8 cellular contexts compared by ENCODE assay signal in genomic region chr1:15616704-15617172, GRCh38. TPM values are rescaled to one million over a fixed set of nuclear protein-coding genes. Genes with fewer than 3 reads are reported as not detected.
DNase-seq lines count a peak whose midpoint lies in the region; ATAC-seq and TF ChIP-seq lines count a peak whose summit lies in the region.

No MANE protein-coding gene starts in this region.

- ATAC-seq in HG03439 (IDR thresholded peaks at IDR 0.05; ENCODE audit: unreplicated experiment) = peak; percentile 5

- H3K4me3 Mint-ChIP-seq in activated CD4-positive, alpha-beta T cell treated with anti-CD3 and anti-CD28 coated beads, Interleukin-2, amount 10 ng/mL, durations not matched to agents 24 days and 14 days = peak overlapping the region; percentile 90
- H3K4me3 Mint-ChIP-seq in activated naive CD8-positive, alpha-beta T cell treated with anti-CD3 and anti-CD28 coated beads for 36 hours = peak overlapping the region; percentile 92

- H3K36me3 Mint-ChIP-seq in activated CD4-positive, alpha-beta T cell treated with anti-CD3 and anti-CD28 coated beads, Interleukin-2, amount 10 ng/mL, durations not matched to agents 24 days and 14 days (ENCODE audit: low read depth) = peaks cover 12% of the 10 kb centered on the region
- H3K36me3 Mint-ChIP-seq in activated naive CD8-positive, alpha-beta T cell treated with anti-CD3 and anti-CD28 coated beads for 36 hours = peaks cover 15% of the 10 kb centered on the region

- DNase-seq in activated CD4-positive, alpha-beta T cell treated with anti-CD3 and anti-CD28 coated beads, Interleukin-2, amount 10 ng/mL, durations not matched to agents 24 days and 14 days = no peak
- DNase-seq in activated CD4-positive, alpha-beta T cell treated with anti-CD3 and anti-CD28 coated beads for 1 hour = no peak
- peak; percentile 27 for DNase-seq in activated naive CD8-positive, alpha-beta T cell treated with anti-CD3 and anti-CD28 coated beads for 36 hours
- DNase-seq in spleen (no peak), NCI-H1694 (lab: John Stamatoyannopoulos, UW) (no peak), RPMI8226 (no peak)

- H3K9me3 Mint-ChIP-seq in activated CD4-positive, alpha-beta T cell treated with anti-CD3 and anti-CD28 coated beads, Interleukin-2, amount 10 ng/mL, durations not matched to agents 24 days and 14 days = no peaks in the 10 kb centered on the region
- no peaks in the 10 kb centered on the region for H3K9me3 Mint-ChIP-seq in activated naive CD8-positive, alpha-beta T cell treated with anti-CD3 and anti-CD28 coated beads for 36 hours

- peak overlapping the region; percentile 94 for H3K27ac Mint-ChIP-seq in activated CD4-positive, alpha-beta T cell treated with anti-CD3 and anti-CD28 coated beads, Interleukin-2, amount 10 ng/mL, durations not matched to agents 24 days and 14 days
- H3K27ac Mint-ChIP-seq in activated naive CD8-positive, alpha-beta T cell treated with anti-CD3 and anti-CD28 coated beads for 36 hours = peak overlapping the region; percentile 87

- TF ChIP-seq CTCF in spleen (IDR thresholded peaks at IDR 0.05 in 8 of 11, conservative IDR thresholded peaks at IDR 0.05 in 3 of 11) = no peak

- H3K27ac ChIP-seq in iPS-18a (ENCODE audit: low read length) (no peak overlapping the region), spleen (peak overlapping the region; percentile 89 to 97 (median 95))

- intact Hi-C loops in activated CD4-positive, alpha-beta T cell treated with anti-CD3 and anti-CD28 coated beads, Interleukin-2, amount 10 ng/mL, durations not matched to agents 24 days and 14 days (cut with micrococcal nuclease) = loop anchor here (1.0 to 5.0 kb wide), 7 partner anchors 13 to 369 kb away; partner anchors contain the start of genes AGMAT, DNAJC16, FHAD1 and PLEKHM2
- intact Hi-C loops in spleen (cut with DNase I; ENCODE audit: low total_unique reads) = loop anchor here (10.0 kb wide), 1 partner anchor 92 kb away; the partner anchor contains the start of genes CASP9 and DNAJC16

- no peak for TF ChIP-seq POLR2A in spleen (IDR thresholded peaks at IDR 0.05)

- no peak overlapping the region for H3K9ac ChIP-seq in iPS-18a (ENCODE audit: low read length)

- no peaks in the 10 kb centered on the region for H3K9me3 ChIP-seq in iPS-18a (ENCODE audit: control insufficient read depth, low read depth, low read length)
- H3K9me3 ChIP-seq in spleen = no peaks in the 10 kb centered on the region

- peaks cover 31% of the 10 kb centered on the region for H3K4me1 Mint-ChIP-seq in activated CD4-positive, alpha-beta T cell treated with anti-CD3 and anti-CD28 coated beads, Interleukin-2, amount 10 ng/mL, durations not matched to agents 24 days and 14 days
- peaks cover 34% of the 10 kb centered on the region for H3K4me1 Mint-ChIP-seq in activated naive CD8-positive, alpha-beta T cell treated with anti-CD3 and anti-CD28 coated beads for 36 hours

- no peaks in the 10 kb centered on the region for H3K27me3 Mint-ChIP-seq in activated CD4-positive, alpha-beta T cell treated with anti-CD3 and anti-CD28 coated beads, Interleukin-2, amount 10 ng/mL, durations not matched to agents 24 days and 14 days
- no peaks in the 10 kb centered on the region for H3K27me3 Mint-ChIP-seq in activated naive CD8-positive, alpha-beta T cell treated with anti-CD3 and anti-CD28 coated beads for 36 hours

- H3K4me1 ChIP-seq in iPS-18a (ENCODE audit: control insufficient read depth, low read depth, low read length) (peaks cover 9% of the 10 kb centered on the region), spleen (peaks cover 33 to 56% (median 48%) of the 10 kb centered on the region in 6 donors)

- H3K27me3 ChIP-seq in iPS-18a (ENCODE audit: control insufficient read depth, insufficient read depth, low read length) = no peaks in the 10 kb centered on the region
- no peaks in the 10 kb centered on the region for H3K27me3 ChIP-seq in spleen (replicated peaks in 1 of 7)

- H3K36me3 ChIP-seq in iPS-18a (ENCODE audit: control insufficient read depth, low read depth, low read length) = no peaks in the 10 kb centered on the region
- peaks cover 0 to 5% (median 0%) of the 10 kb centered on the region in 6 donors for H3K36me3 ChIP-seq in spleen

- 9 to 11% (median 10%) methylated on average over 12 of the region's 12 CpGs for WGBS in spleen, 5 donors

- peak overlapping the region; percentile 72 for H3K4me3 ChIP-seq in iPS-18a (ENCODE audit: low read length)
- peak overlapping the region; percentile 88 to 99 (median 96) for H3K4me3 ChIP-seq in spleen

RNA-seq across cellular contexts. Expression of gene DDI2, which starts 0.5 kb away (rescaled TPM):
- total RNA-seq in activated CD4-positive, alpha-beta T cell treated with anti-CD3 and anti-CD28 coated beads, Interleukin-2, amount 10 ng/mL, durations not matched to agents 24 days and 14 days = 50.5 and 53.0 TPM in 2 replicates
- 10 to 100 TPM; 45.4 to 45.9 TPM for total RNA-seq in activated naive CD8-positive, alpha-beta T cell treated with anti-CD3 and anti-CD28 coated beads for 36 hours
- 10 to 100 TPM; 43.3 to 75.4 (median 47.2) TPM for total RNA-seq in spleen
- polyA plus RNA-seq in spleen = 1 to 10 TPM; 4.8 to 7.7 (median 6.2) TPM

RNA-seq across cellular contexts. Expression of gene AGMAT, which starts 31.9 kb away (rescaled TPM):
- 31.0 and 31.5 TPM in 2 replicates for total RNA-seq in activated CD4-positive, alpha-beta T cell treated with anti-CD3 and anti-CD28 coated beads, Interleukin-2, amount 10 ng/mL, durations not matched to agents 24 days and 14 days
- total RNA-seq in activated naive CD8-positive, alpha-beta T cell treated with anti-CD3 and anti-CD28 coated beads for 36 hours = 10 to 100 TPM; 25.4 to 26.2 TPM
- 1 to 10 TPM; 1.4 to 3.8 (median 3.0) TPM for total RNA-seq in spleen
- polyA plus RNA-seq in spleen = 1 to 10 TPM; 2.8 to 6.1 (median 4.2) TPM
